ENCODE assay signal across 1 cellular context in genomic region chr5:106843812-106844416, GRCh38.
TF ChIP-seq lines count a peak whose summit lies in the region.

No MANE protein-coding gene starts in this region.

TF ChIP-seq in HCT116, 20 proteins besides CTCF, POLR2A, EP300 and RAD21 (continued from another document):
- TF ChIP-seq ZBTB33 (IDR thresholded peaks at IDR 0.05; ENCODE audit: extremely low read depth, insufficient replicate concordance, low read length) (no peak), POLR2AphosphoS5 (IDR thresholded peaks at IDR 0.05; ENCODE audit: low read depth, low read length) (no peak), EZH2 (IDR thresholded peaks at IDR 0.05) (no peak)
